In the genomic region with DNA sequence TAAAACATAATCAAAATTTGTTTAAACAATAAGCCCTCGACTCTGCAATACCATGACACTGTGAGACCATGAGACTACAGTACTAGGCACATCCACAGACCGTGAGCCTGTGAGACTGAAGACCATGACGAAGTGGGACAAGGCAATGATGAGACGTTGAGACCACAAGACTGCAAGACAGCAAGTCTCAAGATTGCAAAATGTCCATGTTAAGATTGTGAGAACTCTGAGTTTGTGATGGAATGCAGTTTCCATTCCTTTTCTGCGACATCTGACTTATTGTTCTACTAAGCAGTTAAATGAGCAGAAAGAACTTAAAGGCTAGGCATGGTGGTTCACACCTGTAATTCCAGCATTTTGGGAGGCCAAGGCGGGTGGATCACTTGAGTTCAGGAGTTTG, we compare ENCODE assay signal across 13 cellular contexts.
"Had no signal": no experiment of that assay in that cellular context is flagged by ENCODE, and none has a peak within 500 bp of the region (broad histone marks: within the 10 kb centered on the region; RNA-seq: fewer than 3 reads in every experiment).

No MANE protein-coding gene starts in this region.

- H3K27ac ChIP-seq: epithelial cell of prostate, thyroid gland had no signal

- H3K4me1 Mint-ChIP-seq: activated CD4-positive, alpha-beta T cell treated with anti-CD3 and anti-CD28 coated beads for 36 hours; stimulated activated memory B cell treated with anti-CD40 and anti-IgM and Interleukin-4, amounts not matched to agents 10 μg/mL and 1 μg/mL and 100 μg/mL, for 72 hours had no signal

- DNase-seq: activated CD4-positive, alpha-beta T cell treated with anti-CD3 and anti-CD28 coated beads for 36 hours; activated CD8-positive, alpha-beta T cell treated with anti-CD3 and anti-CD28 coated beads for 36 hours; activated gamma-delta T cell treated with Interleukin-2 at 50 U/mL for 16 hours; activated T-cell treated with anti-CD3 and anti-CD28 coated beads, Interleukin-2, amount 50 U/mL, for 72 hours; glutamatergic neuron; posterior cingulate gyrus; retina; stimulated activated CD4-positive, alpha-beta T cell treated with anti-CD3 and anti-CD28 coated beads, Interleukin-2, amount 100 ng/mL, for 48 hours; thyroid gland had no signal

- H3K9me3 Mint-ChIP-seq: activated CD8-positive, alpha-beta T cell treated with anti-CD3 and anti-CD28 coated beads for 36 hours; activated T-cell treated with anti-CD3 and anti-CD28 coated beads, Interleukin-2, amount 50 U/mL, for 72 hours; natural killer cell treated with Interleukin-12 subunit alpha and Interleukin-12 subunit beta and Interleukin-15 and Interleukin-18, amount 100 ng/mL, for 72 hours; stimulated activated memory B cell treated with anti-CD40 and anti-IgM and Interleukin-4, amounts not matched to agents 10 μg/mL and 1 μg/mL and 100 μg/mL, for 72 hours had no signal

- H3K4me3 ChIP-seq: thyroid gland had no signal

- H3K27ac Mint-ChIP-seq: activated CD4-positive, alpha-beta T cell treated with anti-CD3 and anti-CD28 coated beads for 36 hours; activated CD8-positive, alpha-beta T cell treated with anti-CD3 and anti-CD28 coated beads for 36 hours; activated naive CD8-positive, alpha-beta T cell; activated T-cell treated with anti-CD3 and anti-CD28 coated beads, Interleukin-2, amount 50 U/mL, for 72 hours; natural killer cell treated with Interleukin-12 subunit alpha and Interleukin-12 subunit beta and Interleukin-15 and Interleukin-18, amount 100 ng/mL, for 72 hours; stimulated activated memory B cell treated with anti-CD40 and anti-IgM and Interleukin-4, amounts not matched to agents 10 μg/mL and 1 μg/mL and 100 μg/mL, for 72 hours had no signal

- H3K36me3 Mint-ChIP-seq: activated naive CD8-positive, alpha-beta T cell; natural killer cell treated with Interleukin-12 subunit alpha and Interleukin-12 subunit beta and Interleukin-15 and Interleukin-18, amount 100 ng/mL, for 72 hours; stimulated activated memory B cell treated with anti-CD40 and anti-IgM and Interleukin-4, amounts not matched to agents 10 μg/mL and 1 μg/mL and 100 μg/mL, for 72 hours had no signal

- ATAC-seq: activated CD4-positive, alpha-beta T cell treated with anti-CD3 and anti-CD28 coated beads for 36 hours; activated CD8-positive, alpha-beta T cell treated with anti-CD3 and anti-CD28 coated beads for 36 hours; activated T-cell treated with anti-CD3 and anti-CD28 coated beads, Interleukin-2, amount 50 U/mL, for 72 hours; natural killer cell treated with Interleukin-12 subunit alpha and Interleukin-12 subunit beta and Interleukin-15 and Interleukin-18, amount 100 ng/mL, for 72 hours; stimulated activated memory B cell treated with anti-CD40 and anti-IgM and Interleukin-4, amounts not matched to agents 10 μg/mL and 1 μg/mL and 100 μg/mL, for 72 hours had no signal

- H3K4me3 Mint-ChIP-seq: activated CD4-positive, alpha-beta T cell treated with anti-CD3 and anti-CD28 coated beads for 36 hours; activated CD8-positive, alpha-beta T cell treated with anti-CD3 and anti-CD28 coated beads for 36 hours; activated naive CD8-positive, alpha-beta T cell; activated T-cell treated with anti-CD3 and anti-CD28 coated beads, Interleukin-2, amount 50 U/mL, for 72 hours; natural killer cell treated with Interleukin-12 subunit alpha and Interleukin-12 subunit beta and Interleukin-15 and Interleukin-18, amount 100 ng/mL, for 72 hours; stimulated activated memory B cell treated with anti-CD40 and anti-IgM and Interleukin-4, amounts not matched to agents 10 μg/mL and 1 μg/mL and 100 μg/mL, for 72 hours had no signal
